29 cellular contexts compared by ENCODE assay signal in the genomic region with DNA sequence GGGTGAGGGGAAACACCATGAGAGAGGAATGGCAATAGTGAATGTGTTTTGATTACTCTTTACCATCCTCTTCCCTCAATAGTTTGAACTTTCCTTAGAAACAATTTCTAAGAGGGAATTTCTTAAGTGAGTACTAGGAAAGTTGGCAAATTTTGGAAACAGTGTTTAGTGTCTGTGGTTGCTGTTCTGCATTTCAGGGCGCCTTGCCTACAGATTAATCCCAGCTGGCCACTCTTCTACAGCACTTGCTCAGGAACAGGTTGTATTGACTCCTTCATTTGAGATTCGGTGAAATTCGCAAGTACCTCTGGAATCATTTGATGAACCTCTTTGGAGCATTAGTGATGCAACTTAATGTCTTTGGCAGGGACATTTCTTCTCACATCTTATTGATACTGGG.
"Had no signal": no experiment of that assay in that cellular context is flagged by ENCODE, and none has a peak within 500 bp of the region (broad histone marks: within the 10 kb centered on the region; RNA-seq: fewer than 3 reads in every experiment).

No MANE protein-coding gene starts in this region.

- H3K4me1 ChIP-seq: esophagus squamous epithelium, foreskin keratinocyte, heart right ventricle, left lung, parathyroid adenoma, right lobe of liver, suprapubic skin, transverse colon, upper lobe of right lung, uterus had no signal

- H3K9me3 ChIP-seq: esophagus squamous epithelium, heart right ventricle, left lung, mucosa of descending colon, neutrophil, right lobe of liver, suprapubic skin, transverse colon, upper lobe of right lung, uterus had no signal

- H3K36me3 Mint-ChIP-seq: natural killer cell treated with Interleukin-12 subunit alpha and Interleukin-12 subunit beta and Interleukin-15 and Interleukin-18, amount 100 ng/mL, for 72 hours had no signal

- DNase-seq: effector memory CD4-positive, alpha-beta T cell; erythroblast; esophagus squamous epithelium; foreskin keratinocyte; heart right ventricle; hippocampal formation; left cardiac atrium; left lung; mesenchymal stem cell; mucosa of descending colon; naive B cell; right lobe of liver; stimulated activated CD4-positive, alpha-beta T cell treated with anti-CD3 and anti-CD28 coated beads, Interleukin-12 subunit alpha, Interleukin-12 subunit beta, amount 100 ng/mL, for 4 hours; stimulated activated CD4-positive, alpha-beta T cell treated with anti-CD3 and anti-CD28 coated beads, Interleukin-1b, Interleukin-23, amount 100 ng/mL, for 48 hours; stimulated activated CD4-positive, alpha-beta T cell treated with anti-CD3 and anti-CD28 coated beads, Interleukin-4, amount 100 ng/mL, for 1 hour; stimulated activated CD8-positive, alpha-beta memory T cell treated with anti-CD3 and anti-CD28 coated beads, Interleukin-4, amount 100 ng/mL, for 48 hours; stimulated activated naive CD4-positive, alpha-beta T cell; stimulated activated naive CD8-positive, alpha-beta T cell treated with anti-CD3 and anti-CD28 coated beads, Interleukin-15, amount 100 ng/mL, for 72 hours; transverse colon; upper lobe of right lung; uterus had no signal

- H3K4me1 Mint-ChIP-seq: mesothelial cell of epicardium had no signal

- H3K9ac ChIP-seq: parathyroid adenoma had no signal

- H3K4me2 ChIP-seq: smooth muscle cell had no signal

- H3K27me3 ChIP-seq: esophagus squamous epithelium, foreskin keratinocyte, heart right ventricle, left lung, neutrophil, right lobe of liver, suprapubic skin, transverse colon, upper lobe of right lung, uterus had no signal

- H3K36me3 ChIP-seq: esophagus squamous epithelium, heart right ventricle, left lung, neutrophil, right lobe of liver, suprapubic skin, transverse colon, upper lobe of right lung, uterus had no signal

- H3K4me3 ChIP-seq: esophagus squamous epithelium, heart right ventricle, left lung, mucosa of descending colon, right lobe of liver, smooth muscle cell, suprapubic skin, transverse colon, upper lobe of right lung, uterus had no signal

- H3K9me3 Mint-ChIP-seq: naive B cell; natural killer cell treated with Interleukin-12 subunit alpha and Interleukin-12 subunit beta and Interleukin-15 and Interleukin-18, amount 100 ng/mL, for 72 hours; stimulated activated naive CD8-positive, alpha-beta T cell treated with anti-CD3 and anti-CD28 coated beads, Interleukin-15, amount 100 ng/mL, for 72 hours had no signal

- H3K27ac Mint-ChIP-seq: mesothelial cell of epicardium; natural killer cell treated with Interleukin-12 subunit alpha and Interleukin-12 subunit beta and Interleukin-15 and Interleukin-18, amount 100 ng/mL, for 72 hours; stimulated activated naive CD8-positive, alpha-beta T cell treated with anti-CD3 and anti-CD28 coated beads, Interleukin-15, amount 100 ng/mL, for 72 hours had no signal

- H3K4me3 Mint-ChIP-seq: mesothelial cell of epicardium; naive B cell; natural killer cell treated with Interleukin-12 subunit alpha and Interleukin-12 subunit beta and Interleukin-15 and Interleukin-18, amount 100 ng/mL, for 72 hours; neural crest cell; stimulated activated naive CD8-positive, alpha-beta T cell treated with anti-CD3 and anti-CD28 coated beads, Interleukin-15, amount 100 ng/mL, for 72 hours had no signal

- H2AFZ ChIP-seq: parathyroid adenoma had no signal

- H3K27ac ChIP-seq: esophagus squamous epithelium, foreskin keratinocyte, heart right ventricle, left lung, neutrophil, parathyroid adenoma, right lobe of liver, suprapubic skin, transverse colon, upper lobe of right lung, uterus had no signal

- H3K27me3 Mint-ChIP-seq: progenitor cell of endocrine pancreas; stimulated activated naive CD8-positive, alpha-beta T cell treated with anti-CD3 and anti-CD28 coated beads, Interleukin-15, amount 100 ng/mL, for 72 hours had no signal
